In the genomic region with DNA sequence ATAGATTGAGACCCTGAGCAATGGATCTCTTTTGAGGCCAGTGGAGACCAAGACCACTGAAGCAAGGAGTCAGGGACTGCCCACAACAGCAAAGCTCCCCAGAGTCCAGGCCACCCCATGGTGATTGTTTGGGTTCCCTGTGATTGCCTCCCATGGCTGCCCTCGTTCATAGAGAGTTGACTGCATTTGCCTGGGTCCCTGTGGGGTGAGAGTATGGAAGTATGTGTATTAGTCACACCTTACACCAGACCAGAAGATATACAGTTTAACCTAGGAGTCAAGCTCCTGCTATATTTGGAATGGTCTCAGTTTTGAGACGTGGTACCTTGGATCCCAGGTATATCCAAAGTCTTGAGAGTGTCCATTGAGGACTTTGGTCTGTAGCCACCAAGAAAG, we compare ENCODE assay signal across 13 cellular contexts. TPM values are rescaled to one million over a fixed set of nuclear protein-coding genes. Genes with fewer than 3 reads are reported as not detected.
DNase-seq lines count a peak whose midpoint lies in the region; ATAC-seq and TF ChIP-seq lines count a peak whose summit lies in the region.
"Had no signal": no experiment of that assay in that cellular context is flagged by ENCODE, and none has a peak within 500 bp of the region (broad histone marks: within the 10 kb centered on the region; RNA-seq: fewer than 3 reads in every experiment).

No MANE protein-coding gene starts in this region.

- intact Hi-C loops in activated CD4-positive, alpha-beta memory T cell treated with anti-CD3 and anti-CD28 coated beads for 36 hours (cut with micrococcal nuclease) = no loop called here

- peaks cover 9% of the 10 kb centered on the region for H3K4me1 Mint-ChIP-seq in activated CD4-positive, alpha-beta memory T cell treated with anti-CD3 and anti-CD28 coated beads for 36 hours (ENCODE audit: low read depth)
- H3K4me1 Mint-ChIP-seq in stimulated activated memory B cell treated with anti-CD40 and anti-IgM and Interleukin-4, amounts not matched to agents 10 μg/mL and 1 μg/mL and 100 μg/mL, for 72 hours = no peaks in the 10 kb centered on the region
- H3K4me1 Mint-ChIP-seq: memory B cell had no signal

- TF ChIP-seq POLR2A in gastroesophageal sphincter (IDR thresholded peaks at IDR 0.05) = no peak

- H2AFZ ChIP-seq in parathyroid adenoma = no peak overlapping the region

- no peak overlapping the region for H3K4me3 Mint-ChIP-seq in activated CD4-positive, alpha-beta memory T cell treated with anti-CD3 and anti-CD28 coated beads for 36 hours
- H3K4me3 Mint-ChIP-seq in stimulated activated memory B cell treated with anti-CD40 and anti-IgM and Interleukin-4, amounts not matched to agents 10 μg/mL and 1 μg/mL and 100 μg/mL, for 72 hours = no peak overlapping the region
- H3K4me3 Mint-ChIP-seq: memory B cell had no signal

- H3K4me1 ChIP-seq in gastroesophageal sphincter = peaks cover 48 to 100% (median 66%) of the 10 kb centered on the region in 3 donors
- peaks cover 8% of the 10 kb centered on the region for H3K4me1 ChIP-seq in parathyroid adenoma
- no peaks in the 10 kb centered on the region for H3K4me1 ChIP-seq in urinary bladder (ENCODE audit: insufficient read depth)

- no peak for DNase-seq in activated CD4-positive, alpha-beta memory T cell treated with anti-CD3 and anti-CD28 coated beads for 36 hours
- no peak for DNase-seq in omental fat pad (ENCODE audit: low spot score)
- DNase-seq: activated CD4-positive, CD25-positive, alpha-beta regulatory T cell; GF-D8; MM.1S; NCI-H2171 treated with DMSO at 0.1 percent for 48 hours; stimulated activated CD4-positive, alpha-beta T cell treated with anti-CD3 and anti-CD28 coated beads, Interleukin-4, amount 100 ng/mL, for 1 hour had no signal

- WGBS in gastroesophageal sphincter (ENCODE audit: low coverage in 1 of 2), 2 donors = 0 to 37% methylated on average over 1 to 2 of the region's 2 CpGs
- 40% methylated on average over 2 of the region's 2 CpGs for WGBS in urinary bladder

- H3K9me3 ChIP-seq in gastroesophageal sphincter (no peaks in the 10 kb centered on the region), parathyroid adenoma (ENCODE audit: control insufficient read depth, low read length) (no peaks in the 10 kb centered on the region)

- CTCF ChIA-PET in activated CD4-positive, alpha-beta memory T cell treated with anti-CD3 and anti-CD28 coated beads for 36 hours (lab: Charles Lee) = interaction anchor here (1.2 to 1.5 kb wide), 2 partner anchors 10 to 11 kb away, joined by 3 to 6 read pairs; no protein-coding TSS in a partner anchor

- POLR2A ChIA-PET in activated CD4-positive, alpha-beta memory T cell treated with anti-CD3 and anti-CD28 coated beads for 36 hours (lab: Charles Lee) = interaction anchor here (0.6 kb wide), 1 partner anchor 205 kb away, joined by 3 read pairs; no protein-coding TSS in a partner anchor

- H3K27me3 ChIP-seq in gastroesophageal sphincter (no peaks in the 10 kb centered on the region), parathyroid adenoma (ENCODE audit: control insufficient read depth, insufficient read depth, low read length) (no peaks in the 10 kb centered on the region)

- no peaks in the 10 kb centered on the region for H3K79me2 ChIP-seq in parathyroid adenoma

- H3K27ac Mint-ChIP-seq in activated CD4-positive, alpha-beta memory T cell treated with anti-CD3 and anti-CD28 coated beads for 36 hours = no peak overlapping the region
- no peak overlapping the region for H3K27ac Mint-ChIP-seq in stimulated activated memory B cell treated with anti-CD40 and anti-IgM and Interleukin-4, amounts not matched to agents 10 μg/mL and 1 μg/mL and 100 μg/mL, for 72 hours
- H3K27ac Mint-ChIP-seq: memory B cell had no signal

- ATAC-seq in gastroesophageal sphincter (peak; percentile 10), omental fat pad (ENCODE audit: low FRiP score) (no peak)
- ATAC-seq in stimulated activated memory B cell treated with anti-CD40 and anti-IgM and Interleukin-4, amounts not matched to agents 10 μg/mL and 1 μg/mL and 100 μg/mL, for 72 hours = no peak

- no peak overlapping the region for H3K4me2 ChIP-seq in parathyroid adenoma (ENCODE audit: low read length)

- TF ChIP-seq CTCF in gastroesophageal sphincter (IDR thresholded peaks at IDR 0.05) = no peak
- TF ChIP-seq CTCF in parathyroid adenoma (IDR thresholded peaks at IDR 0.05) = no peak
- TF ChIP-seq CTCF in omental fat pad (IDR thresholded peaks at IDR 0.05) = no peak

- no peaks in the 10 kb centered on the region for H3K9me3 Mint-ChIP-seq in activated CD4-positive, alpha-beta memory T cell treated with anti-CD3 and anti-CD28 coated beads for 36 hours
- H3K9me3 Mint-ChIP-seq in stimulated activated memory B cell treated with anti-CD40 and anti-IgM and Interleukin-4, amounts not matched to agents 10 μg/mL and 1 μg/mL and 100 μg/mL, for 72 hours = no peaks in the 10 kb centered on the region
- H3K9me3 Mint-ChIP-seq: memory B cell had no signal

- no peaks in the 10 kb centered on the region for H3K36me3 Mint-ChIP-seq in activated CD4-positive, alpha-beta memory T cell treated with anti-CD3 and anti-CD28 coated beads for 36 hours
- H3K36me3 Mint-ChIP-seq in stimulated activated memory B cell treated with anti-CD40 and anti-IgM and Interleukin-4, amounts not matched to agents 10 μg/mL and 1 μg/mL and 100 μg/mL, for 72 hours = no peaks in the 10 kb centered on the region
- H3K36me3 Mint-ChIP-seq: memory B cell had no signal

- H3K36me3 ChIP-seq in gastroesophageal sphincter (peaks cover 0 to 16% of the 10 kb centered on the region in 2 donors), parathyroid adenoma (ENCODE audit: control insufficient read depth, insufficient read depth, low read length) (no peaks in the 10 kb centered on the region), urinary bladder (ENCODE audit: insufficient read depth) (no peaks in the 10 kb centered on the region)

- no peak overlapping the region for H3K9ac ChIP-seq in parathyroid adenoma

- H3K4me3 ChIP-seq in gastroesophageal sphincter = no peak overlapping the region
- H3K4me3 ChIP-seq in parathyroid adenoma (ENCODE audit: low read depth, low read length) = no peak overlapping the region
- H3K4me3 ChIP-seq in urinary bladder (ENCODE audit: low read depth, low read length) = no peak overlapping the region

- H3K27me3 Mint-ChIP-seq in activated CD4-positive, alpha-beta memory T cell treated with anti-CD3 and anti-CD28 coated beads for 36 hours = no peaks in the 10 kb centered on the region
- no peaks in the 10 kb centered on the region for H3K27me3 Mint-ChIP-seq in stimulated activated memory B cell treated with anti-CD40 and anti-IgM and Interleukin-4, amounts not matched to agents 10 μg/mL and 1 μg/mL and 100 μg/mL, for 72 hours
- H3K27me3 Mint-ChIP-seq: memory B cell had no signal

- TF ChIP-seq EP300 in gastroesophageal sphincter (IDR thresholded peaks at IDR 0.05) = no peak

- H3K27ac ChIP-seq in angular gyrus (ENCODE audit: low read depth, low read length) = peak overlapping the region; percentile 33
- H3K27ac ChIP-seq in gastroesophageal sphincter = peak overlapping the region; percentile 94 to 99 (median 96)
- peak overlapping the region; percentile 8 for H3K27ac ChIP-seq in parathyroid adenoma
- peak overlapping the region; percentile 61 for H3K27ac ChIP-seq in urinary bladder (ENCODE audit: low read depth)

RNA-seq across cellular contexts. Expression of a gene that starts 20.2 kb away (rescaled TPM):
- 100 to 1,000 TPM in 3 of 4 donors, 10 to 100 TPM in 1; 59.4 to 186 (median 126) TPM for total RNA-seq in gastroesophageal sphincter
- 7.7 TPM for total RNA-seq in urinary bladder
- 31.4 TPM for polyA plus RNA-seq in urinary bladder
- 1 to 10 TPM; 3.4 to 3.5 TPM for total RNA-seq in activated CD4-positive, alpha-beta memory T cell treated with anti-CD3 and anti-CD28 coated beads for 36 hours
- total RNA-seq in omental fat pad = 10 to 100 TPM; 12.5 to 15.4 (median 14.6) TPM

Comparison
In these comparisons a context has a peak if more than half of its experiments do, and no peak if none do; other contexts are left out.
1. H3K27ac ChIP-seq: peak in every context shown above with its lines; median percentile 96 in gastroesophageal sphincter; 61 in urinary bladder; 33 in angular gyrus; 8 in parathyroid adenoma.